ENCODE assay signal across 13 cellular contexts in genomic region chr3:18335202-18335601, GRCh38.
A peak's percentile ranks its signal among the peaks of the same experiment; 100 is the strongest.
DNase-seq lines count a peak whose midpoint lies in the region; ATAC-seq lines count a peak whose summit lies in the region.
"Had no signal": no experiment of that assay in that cellular context is flagged by ENCODE, and none has a peak within 500 bp of the region (broad histone marks: within the 10 kb centered on the region; RNA-seq: fewer than 3 reads in every experiment).

No MANE protein-coding gene starts in this region.

- in situ Hi-C loops in SK-MEL-5 (cut with HindIII; ENCODE audit: low pct_unique_long_range_greater_than_20kb, low sequenced_read_pairs) = no loop called here

- DNase-seq in ELR (ENCODE audit: low read depth) (peak; percentile 39), LHCN-M2 (ENCODE audit: low read depth) (peak; percentile 5), SK-MEL-5 (ENCODE audit: low read depth, low spot score) (peak; percentile 3), foreskin melanocyte (peak; percentile 28), NCI-H2107 treated with DMSO at 0.1 percent for 48 hours (lab: John Stamatoyannopoulos, UW; ENCODE audit: unreplicated experiment) (no peak)
- DNase-seq: activated CD4-positive, alpha-beta T cell treated with anti-CD3 and anti-CD28 coated beads for 48 hours; activated T-cell treated with anti-CD3 and anti-CD28 coated beads, Interleukin-2, amount 50 U/mL, for 24 hours; hypothalamus; NCI-H1417; NCI-H82; stimulated activated CD4-positive, alpha-beta T cell treated with anti-CD3 and anti-CD28 coated beads, Interleukin-2, amount 100 ng/mL, for 24 hours had no signal

- ATAC-seq in HG03280 (IDR thresholded peaks at IDR 0.05; ENCODE audit: unreplicated experiment) = no peak
- no peak for ATAC-seq in GM21576 (IDR thresholded peaks at IDR 0.05; ENCODE audit: unreplicated experiment)
